ENCODE assay signal across 13 cellular contexts in genomic region chr7:26193432-26194206, GRCh38. TPM values are rescaled to one million over a fixed set of nuclear protein-coding genes. Genes with fewer than 3 reads are reported as not detected.
A peak's percentile ranks its signal among the peaks of the same experiment; 100 is the strongest.
DNase-seq lines count a peak whose midpoint lies in the region; ATAC-seq, FAIRE-seq and TF ChIP-seq lines count a peak whose summit lies in the region.
"Had no signal": no experiment of that assay in that cellular context is flagged by ENCODE, and none has a peak within 500 bp of the region (broad histone marks: within the 10 kb centered on the region; RNA-seq: fewer than 3 reads in every experiment).

No MANE protein-coding gene starts in this region.

- H3K27me3 ChIP-seq in RWPE2 (ENCODE audit: insufficient read depth, poor library complexity, severe bottlenecking), result no peaks in the 10 kb centered on the region
- no peaks in the 10 kb centered on the region for H3K27me3 ChIP-seq in endothelial cell of umbilical vein (ENCODE audit: control insufficient read depth in 2 of 2, insufficient read depth in 2 of 2, low read length in 2 of 2)
- H3K27me3 ChIP-seq in thoracic aorta (replicated peaks; ENCODE audit: insufficient read depth), result no peaks in the 10 kb centered on the region

- H3K36me3 ChIP-seq in RWPE2 (ENCODE audit: low read depth) (peaks cover 100% of the 10 kb centered on the region), endothelial cell of umbilical vein (ENCODE audit: control insufficient read depth in 2 of 2, extremely low read depth in 1 of 2, insufficient read depth in 2 of 2, low read length in 2 of 2) (peaks cover 29 to 72% of the 10 kb centered on the region in 2 experiments), thoracic aorta (peaks cover 80% of the 10 kb centered on the region)

- peaks cover 95% of the 10 kb centered on the region for H3K79me2 ChIP-seq in endothelial cell of umbilical vein (ENCODE audit: control insufficient read depth, insufficient read depth, low read length)

- no peak overlapping the region for H2AFZ ChIP-seq in endothelial cell of umbilical vein (ENCODE audit: low read depth, low read length)

- TF ChIP-seq CTCF in RWPE2 (IDR thresholded peaks at IDR 0.05; ENCODE audit: poor library complexity, severe bottlenecking), result no peak
- no peak for TF ChIP-seq CTCF in endothelial cell of umbilical vein (IDR thresholded peaks at IDR 0.05; ENCODE audit: extremely low read depth in 1 of 2, insufficient read depth in 1 of 2, low read depth in 1 of 2, low read length in 2 of 2)
- no peak for TF ChIP-seq CTCF in thoracic aorta (IDR thresholded peaks at IDR 0.05)
- no peak for TF ChIP-seq CTCF in lower leg skin (IDR thresholded peaks at IDR 0.05)

- H3K27ac ChIP-seq in RWPE2 (ENCODE audit: poor library complexity, severe bottlenecking), result peak overlapping the region; percentile 9
- H3K27ac ChIP-seq in endothelial cell of umbilical vein (ENCODE audit: insufficient read depth, low read depth, low read length), result no peak overlapping the region
- H3K27ac ChIP-seq in thoracic aorta, result no peak overlapping the region
- H3K27ac ChIP-seq: VCaP had no signal

- H3K9me3 ChIP-seq in RWPE2 (ENCODE audit: severe bottlenecking) (no peaks in the 10 kb centered on the region), endothelial cell of umbilical vein (replicated peaks; ENCODE audit: control insufficient read depth, insufficient read depth, low read length) (no peaks in the 10 kb centered on the region), thoracic aorta (no peaks in the 10 kb centered on the region)

- peak overlapping the region; percentile 100 for H3K27ac Mint-ChIP-seq in activated T-cell treated with anti-CD3 and anti-CD28 coated beads, Interleukin-2, amount 50 U/mL, for 72 hours

- H3K4me1 Mint-ChIP-seq in activated T-cell treated with anti-CD3 and anti-CD28 coated beads, Interleukin-2, amount 50 U/mL, for 72 hours (ENCODE audit: low read depth), result peaks cover 88% of the 10 kb centered on the region

- FAIRE-seq in endothelial cell of umbilical vein (lab: Jason Lieb, UNC), result no peak
- FAIRE-seq: GM18507 had no signal

- no peak for TF ChIP-seq POLR2A in endothelial cell of umbilical vein (IDR thresholded peaks at IDR 0.05; ENCODE audit: low read depth, low read length)
- no peak for TF ChIP-seq POLR2A in lower leg skin (IDR thresholded peaks at IDR 0.05)

- peak overlapping the region; percentile 57 for H3K4me2 ChIP-seq in endothelial cell of umbilical vein (ENCODE audit: insufficient read depth, low read length)

- H3K9me1 ChIP-seq in endothelial cell of umbilical vein (replicated peaks; ENCODE audit: control insufficient read depth, extremely low read depth, insufficient read depth, low read length), result no peaks in the 10 kb centered on the region

- H3K9me3 Mint-ChIP-seq in activated T-cell treated with anti-CD3 and anti-CD28 coated beads, Interleukin-2, amount 50 U/mL, for 72 hours, result no peaks in the 10 kb centered on the region

- peaks cover 55% of the 10 kb centered on the region for H4K20me1 ChIP-seq in endothelial cell of umbilical vein (replicated peaks; ENCODE audit: control insufficient read depth, extremely low read depth, insufficient read depth, low read length)

- intact Hi-C loops in endothelial cell of umbilical vein (cut with micrococcal nuclease) (no loop called here), lower leg skin (cut with DNase I; ENCODE audit: low total_unique reads) (no loop called here)

- no peak overlapping the region for H3K4me3 ChIP-seq in RWPE2 (ENCODE audit: severe bottlenecking)
- H3K4me3 ChIP-seq in endothelial cell of umbilical vein (replicated peaks in 1 of 3; ENCODE audit: insufficient read depth in 1 of 3, low read depth in 1 of 3, low read length in 3 of 3), result peak overlapping the region in 1 of 3 experiments; percentile 26
- H3K4me3 ChIP-seq in thoracic aorta, result peak overlapping the region; percentile 7
- no peak overlapping the region for H3K4me3 ChIP-seq in lower leg skin (ENCODE audit: low read depth, poor library complexity, severe bottlenecking)

- peaks cover 35 to 84% of the 10 kb centered on the region in 2 donors for H3K36me3 Mint-ChIP-seq in activated T-cell treated with anti-CD3 and anti-CD28 coated beads, Interleukin-2, amount 50 U/mL, for 72 hours (ENCODE audit: insufficient read depth in 2 of 2)

- H3K4me3 Mint-ChIP-seq in activated T-cell treated with anti-CD3 and anti-CD28 coated beads, Interleukin-2, amount 50 U/mL, for 72 hours, result peak overlapping the region; percentile 91 to 96

- ATAC-seq in activated T-cell treated with anti-CD3 and anti-CD28 coated beads, Interleukin-2, amount 50 U/mL, for 72 hours (replicated peaks in 1 of 2), result peak in 1 of 2 donors; percentile 9
- ATAC-seq in RWPE2 (ENCODE audit: low read depth) (no peak; the same call in 2 of the 3 replicates), thoracic aorta (ENCODE audit: insufficient number of reproducible peaks, low FRiP score, low read depth) (no peak)
- ATAC-seq: left colon had no signal

- no TSS peak for BruUV-seq in endothelial cell of umbilical vein (replicated peaks; lab: Mats Ljungman, UMichigan)

- POLR2A ChIA-PET in endothelial cell of umbilical vein (lab: Charles Lee), result interaction anchor here (0.7 to 0.9 kb wide), 2 partner anchors 14 to 300 kb away, joined by 3 read pairs; no protein-coding TSS in a partner anchor

- 80 to 82% methylated on average over 8 of the region's 8 CpGs for WGBS in lower leg skin, 2 donors

- no peak overlapping the region for H3K9ac ChIP-seq in endothelial cell of umbilical vein (replicated peaks; ENCODE audit: extremely low read depth, insufficient read depth, low read length)

- DNase-seq in activated T-cell treated with anti-CD3 and anti-CD28 coated beads, Interleukin-2, amount 50 U/mL, for 72 hours, result no peak
- DNase-seq in activated T-cell treated with anti-CD3 and anti-CD28 coated beads, Interleukin-2, amount 50 U/mL, for 48 hours, result no peak
- DNase-seq in RWPE2 (ENCODE audit: low spot score), result no peak
- no peak for DNase-seq in endothelial cell of umbilical vein (ENCODE audit: low read depth, low spot score)
- no peak for DNase-seq in thoracic aorta (ENCODE audit: low spot score)
- no peak for DNase-seq in lower leg skin (ENCODE audit: low spot score in 2 of 2)
- no peak for DNase-seq in nucleus accumbens (lab: John Stamatoyannopoulos, UW)
- DNase-seq in HuH-7 (ENCODE audit: low spot score), result no peak
- DNase-seq: left colon; NCI-H510A; stimulated activated naive CD4-positive, alpha-beta T cell treated with Interleukin-2 at 50 U/mL for 16 hours had no signal

- no peaks in the 10 kb centered on the region for H3K27me3 Mint-ChIP-seq in activated T-cell treated with anti-CD3 and anti-CD28 coated beads, Interleukin-2, amount 50 U/mL, for 72 hours (ENCODE audit: low read depth)

- CTCF ChIA-PET in endothelial cell of umbilical vein (lab: Charles Lee), result interaction anchor here (0.7 to 5.7 kb wide), 4 partner anchors 23 to 301 kb away, joined by 3 to 36 read pairs (median 6); partner anchors contain the start of gene NFE2L3

- H3K4me1 ChIP-seq in RWPE2 (ENCODE audit: insufficient read depth, poor library complexity, severe bottlenecking), result peaks cover 29% of the 10 kb centered on the region
- peaks cover 48% of the 10 kb centered on the region for H3K4me1 ChIP-seq in endothelial cell of umbilical vein (ENCODE audit: control insufficient read depth, extremely low read depth, insufficient read depth, low read length)
- H3K4me1 ChIP-seq in thoracic aorta (ENCODE audit: control insufficient read depth in 1 of 2, low read depth in 2 of 2), result peaks cover 56 to 60% of the 10 kb centered on the region in 2 donors

- dilution Hi-C loops in endothelial cell of umbilical vein (cut with MboI; ENCODE audit: extremely low pct_ligation_motif_present, low sequenced_read_pairs), result loop anchor here (25.0 kb wide), 1 partner anchor 969 kb away; the partner anchor contains the start of genes HOXA10, HOXA3, HOXA7 and HOXA9

RNA-seq across cellular contexts. Expression of gene HNRNPA2B1, which starts 6.9 kb away (rescaled TPM):
- total RNA-seq in activated T-cell treated with anti-CD3 and anti-CD28 coated beads, Interleukin-2, amount 50 U/mL, for 72 hours, result 100 to 1,000 TPM; 439 to 483 TPM
- 703 and 717 TPM in 2 replicates for total RNA-seq in endothelial cell of umbilical vein
- polyA plus RNA-seq in endothelial cell of umbilical vein, result 104 and 198 TPM in 2 replicates
- polyA plus RNA-seq in endothelial cell of umbilical vein (2011; cell fraction: cytosol; rRNA removed), result 420 and 499 TPM in 2 replicates
- polyA plus RNA-seq in endothelial cell of umbilical vein (2011; cell fraction: nucleus; rRNA removed), result 496 and 792 TPM in 2 replicates
- 674 and 1,097 TPM in 2 replicates for polyA plus RNA-seq in endothelial cell of umbilical vein (2012)
- 165 and 169 TPM in 2 replicates for polyA minus RNA-seq in endothelial cell of umbilical vein
- 207 TPM for polyA minus RNA-seq in endothelial cell of umbilical vein (2011; cell fraction: cytosol; rRNA and poly(A)+ RNA removed)
- polyA minus RNA-seq in endothelial cell of umbilical vein (2011; cell fraction: nucleus; rRNA and poly(A)+ RNA removed), result 209 and 233 TPM in 2 replicates
- 100 to 1,000 TPM; 142 to 204 TPM for total RNA-seq in thoracic aorta
- 100 to 1,000 TPM in 2 of 4 donors, 10 to 100 TPM in 2; 78.1 to 133 (median 99.4) TPM for total RNA-seq in lower leg skin

RNA-seq across cellular contexts. Expression of gene CBX3, which starts 7.9 kb away (rescaled TPM):
- total RNA-seq in activated T-cell treated with anti-CD3 and anti-CD28 coated beads, Interleukin-2, amount 50 U/mL, for 72 hours, result 100 to 1,000 TPM; 201 to 221 TPM
- total RNA-seq in endothelial cell of umbilical vein (184 and 200 TPM in 2 replicates), thoracic aorta (10 to 100 TPM; 53.7 to 64.2 TPM), lower leg skin (10 to 100 TPM; 43.1 to 60.5 (median 51.9) TPM)
- 41.7 and 47.5 TPM in 2 replicates for polyA plus RNA-seq in endothelial cell of umbilical vein
- 86.6 and 94.2 TPM in 2 replicates for polyA plus RNA-seq in endothelial cell of umbilical vein (2011; cell fraction: cytosol; rRNA removed)
- polyA plus RNA-seq in endothelial cell of umbilical vein (2011; cell fraction: nucleus; rRNA removed), result 78.8 and 112 TPM in 2 replicates
- polyA plus RNA-seq in endothelial cell of umbilical vein (2012), result 119 and 202 TPM in 2 replicates
- polyA minus RNA-seq in endothelial cell of umbilical vein, result 22.8 and 24.5 TPM in 2 replicates
- polyA minus RNA-seq in endothelial cell of umbilical vein (2011; cell fraction: cytosol; rRNA and poly(A)+ RNA removed), result 44.4 TPM
- polyA minus RNA-seq in endothelial cell of umbilical vein (2011; cell fraction: nucleus; rRNA and poly(A)+ RNA removed), result 51.5 and 52.5 TPM in 2 replicates

RNA-seq across cellular contexts. Expression of gene NFE2L3, which starts 41.6 kb away (rescaled TPM):
- total RNA-seq in activated T-cell treated with anti-CD3 and anti-CD28 coated beads, Interleukin-2, amount 50 U/mL, for 72 hours, result 10 to 100 TPM; 18.5 to 22.2 TPM
- total RNA-seq in endothelial cell of umbilical vein (28.4 and 40.2 TPM in 2 replicates), thoracic aorta (1 to 10 TPM; 2.8 to 4.5 TPM), lower leg skin (10 to 100 TPM; 37.9 to 59.1 (median 45.0) TPM)
- 29.6 and 30.8 TPM in 2 replicates for polyA plus RNA-seq in endothelial cell of umbilical vein
- polyA plus RNA-seq in endothelial cell of umbilical vein (2011; cell fraction: cytosol; rRNA removed), result 36.1 and 37.8 TPM in 2 replicates
- polyA plus RNA-seq in endothelial cell of umbilical vein (2011; cell fraction: nucleus; rRNA removed), result 27.3 and 32.9 TPM in 2 replicates
- polyA plus RNA-seq in endothelial cell of umbilical vein (2012), result 42.9 and 67.1 TPM in 2 replicates
- 45.2 and 45.7 TPM in 2 replicates for polyA minus RNA-seq in endothelial cell of umbilical vein
- not detected for polyA minus RNA-seq in endothelial cell of umbilical vein (2011; cell fraction: cytosol; rRNA and poly(A)+ RNA removed)
- 14.6 and 23.3 TPM in 2 replicates for polyA minus RNA-seq in endothelial cell of umbilical vein (2011; cell fraction: nucleus; rRNA and poly(A)+ RNA removed)
